In genomic region chr14:66509874-66510273, GRCh38 we compare ENCODE assay signal across 10 cellular contexts. TPM values are rescaled to one million over a fixed set of nuclear protein-coding genes. Genes with fewer than 3 reads are reported as not detected.
DNase-seq lines count a peak whose midpoint lies in the region; ATAC-seq, FAIRE-seq and TF ChIP-seq lines count a peak whose summit lies in the region.
"Had no signal": no experiment of that assay in that cellular context is flagged by ENCODE, and none has a peak within 500 bp of the region (broad histone marks: within the 10 kb centered on the region; RNA-seq: fewer than 3 reads in every experiment).

No MANE protein-coding gene starts in this region.

- no peaks in the 10 kb centered on the region for H3K36me3 Mint-ChIP-seq in T-helper 17 cell (ENCODE audit: low read depth)

- DNase-seq in GM12891 (ENCODE audit: insufficient read length, low spot score) = no peak
- DNase-seq in T-helper 17 cell = no peak
- peak in 1 of 2 donors; percentile 20 for DNase-seq in foreskin fibroblast
- DNase-seq in vagina (ENCODE audit: extremely low spot score in 2 of 2) = no peak
- DNase-seq in amygdala (lab: John Stamatoyannopoulos, UW) = no peak
- no peak for DNase-seq in ecto neural progenitor cell (ENCODE audit: low spot score)

- H3K4me1 ChIP-seq in skeletal muscle satellite cell (ENCODE audit: control insufficient read depth, insufficient read depth, low read length) (peaks cover 13% of the 10 kb centered on the region), vagina (peaks cover 23% of the 10 kb centered on the region)

- no peak for ATAC-seq in T-helper 17 cell
- no peak for ATAC-seq in HG03520 (IDR thresholded peaks at IDR 0.05; ENCODE audit: unreplicated experiment)

- no peak overlapping the region for H3K27ac ChIP-seq in vagina

- TF ChIP-seq CTCF in foreskin fibroblast (IDR thresholded peaks at IDR 0.05; ENCODE audit: low read depth, low read length) (no peak), vagina (IDR thresholded peaks at IDR 0.05) (no peak)

- H3K9ac ChIP-seq in skeletal muscle satellite cell (ENCODE audit: low read depth, low read length) = peak overlapping the region; percentile 83

- H3K27me3 ChIP-seq in skeletal muscle satellite cell (ENCODE audit: control insufficient read depth, insufficient read depth, low read length) = no peaks in the 10 kb centered on the region
- no peaks in the 10 kb centered on the region for H3K27me3 ChIP-seq in vagina

- peak overlapping the region; percentile 97 for H3K4me3 Mint-ChIP-seq in T-helper 17 cell

- no peaks in the 10 kb centered on the region for H3K9me3 ChIP-seq in T-helper 17 cell (ENCODE audit: control insufficient read depth, low read length, poor library complexity, severe bottlenecking)
- no peaks in the 10 kb centered on the region for H3K9me3 ChIP-seq in skeletal muscle satellite cell (replicated peaks; ENCODE audit: low read length)
- no peaks in the 10 kb centered on the region for H3K9me3 ChIP-seq in vagina

- H3K4me1 Mint-ChIP-seq in T-helper 17 cell = peaks cover 20% of the 10 kb centered on the region

- H3K36me3 ChIP-seq in skeletal muscle satellite cell (ENCODE audit: insufficient read depth, low read length) (no peaks in the 10 kb centered on the region), vagina (no peaks in the 10 kb centered on the region)

- H3K27me3 Mint-ChIP-seq in T-helper 17 cell = no peaks in the 10 kb centered on the region

- peak overlapping the region; percentile 95 for H3K4me2 ChIP-seq in skeletal muscle satellite cell (ENCODE audit: low read length)

- peak overlapping the region; percentile 82 for H3K27ac Mint-ChIP-seq in T-helper 17 cell

- peak overlapping the region; percentile 93 to 98 for H3K4me3 ChIP-seq in foreskin fibroblast (ENCODE audit: low read depth in 1 of 2, low read length in 2 of 2)
- H3K4me3 ChIP-seq in skeletal muscle satellite cell (ENCODE audit: low read length) = peak overlapping the region; percentile 95
- H3K4me3 ChIP-seq in vagina = peak overlapping the region in 1 of 2 donors; percentile 83

- intact Hi-C loops in vagina (cut with DNase I) = no loop called here

- no peak for FAIRE-seq in GM12891 (lab: Jason Lieb, UNC)

- TF ChIP-seq POLR2A in GM12891 (IDR thresholded peaks at IDR 0.05; ENCODE audit: low read depth, low read length) = no peak
- no peak for TF ChIP-seq POLR2A in vagina (IDR thresholded peaks at IDR 0.05)

TF ChIP-seq in GM12891, 5 proteins besides CTCF, POLR2A, EP300 and RAD21:
- TF ChIP-seq SPI1 (IDR thresholded peaks at IDR 0.05; ENCODE audit: low read depth, low read length) (peak; percentile 64), POU2F2 (IDR thresholded peaks at IDR 0.05; ENCODE audit: low read depth, low read length) (no peak)

RNA-seq across cellular contexts. Expression of gene GPHN, which starts 1.9 kb away (rescaled TPM):
- polyA plus RNA-seq in GM12891 (2012; ENCODE audit: low read depth, missing spikeins) = 32.1 TPM
- total RNA-seq in T-helper 17 cell (10 to 100 TPM; 23.1 to 24.4 TPM), vagina (12.5 TPM)
- total RNA-seq in skeletal muscle satellite cell (2012; rRNA removed) = 9.2 and 16.5 TPM in 2 replicates

RNA-seq across cellular contexts. Expression of gene CCDC196, which starts 23.7 kb away (rescaled TPM):
- 0.12 TPM for polyA plus RNA-seq in GM12891 (2012; ENCODE audit: low read depth, missing spikeins)
- total RNA-seq in T-helper 17 cell (not detected), vagina (not detected)
- total RNA-seq in skeletal muscle satellite cell (2012; rRNA removed) = not detected in 2 replicates
- total RNA-seq: RPMI7951 had no signal
- polyA plus RNA-seq: esophagus had no signal
